ENCODE assay signal across 13 cellular contexts in the genomic region with DNA sequence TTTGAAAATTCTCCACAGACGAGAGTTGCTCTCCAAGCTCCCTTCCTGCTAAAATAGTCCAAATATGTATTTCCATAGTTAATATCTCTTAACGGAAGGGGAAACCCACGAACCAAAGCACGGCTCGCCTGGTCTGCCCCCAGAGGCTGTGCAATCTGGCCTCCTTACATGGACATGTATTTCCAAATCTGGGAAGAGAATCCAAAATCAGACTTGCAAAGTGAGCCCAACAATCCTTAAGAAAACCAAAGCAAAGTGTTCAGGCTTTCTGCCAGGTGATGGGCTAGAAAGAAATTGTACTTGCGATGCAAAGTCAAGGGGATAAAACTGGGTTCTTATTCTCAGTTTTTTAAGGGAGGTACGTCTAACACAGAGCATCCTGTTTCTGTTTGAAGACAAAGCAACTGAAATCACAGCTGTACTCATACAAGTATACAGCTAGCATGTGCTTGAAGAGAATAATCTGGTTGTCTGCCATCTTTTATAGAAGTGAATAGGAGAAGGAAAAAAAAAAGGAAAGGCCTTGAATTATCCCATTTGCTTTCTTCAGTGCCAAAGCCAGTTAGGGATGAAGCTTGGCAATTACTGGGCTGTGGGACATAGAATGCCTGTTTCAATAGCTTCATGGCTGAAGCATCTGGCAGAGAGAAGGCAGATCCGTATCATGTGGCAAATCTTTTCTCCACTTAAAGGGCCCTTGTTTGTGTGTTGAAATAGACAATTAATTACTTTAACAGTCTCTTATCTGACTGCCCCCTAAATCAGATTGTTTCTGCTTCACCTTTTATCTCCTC.
DNase-seq lines count a peak whose midpoint lies in the region; ATAC-seq lines count a peak whose summit lies in the region.
"Had no signal": no experiment of that assay in that cellular context is flagged by ENCODE, and none has a peak within 500 bp of the region (broad histone marks: within the 10 kb centered on the region; RNA-seq: fewer than 3 reads in every experiment).

No MANE protein-coding gene starts in this region.

- DNase-seq in NCI-H1092 treated with DMSO at 0.1 percent for 48 hours (lab: John Stamatoyannopoulos, UW): peak; percentile 69
- peak; percentile 69 for DNase-seq in inferior parietal cortex (ENCODE audit: extremely low spot score)
- peak in 9 of 49 donors; percentile 18 to 45 (median 24) for DNase-seq in substantia nigra (lab: John Stamatoyannopoulos, UW)
- no peak for DNase-seq in stimulated activated CD4-positive, alpha-beta T cell treated with anti-CD3 and anti-CD28 coated beads, Interleukin-12 subunit alpha, Interleukin-12 subunit beta, amount 100 ng/mL, for 4 hours
- no peak for DNase-seq in NCI-H187 (lab: John Stamatoyannopoulos, UW)
- no peak for DNase-seq in activated gamma-delta T cell treated with Interleukin-2 at 50 U/mL for 16 hours
- DNase-seq: CD8-positive, alpha-beta memory T cell; cerebellar nuclear complex; MM.1S had no signal

- ATAC-seq in GM18907 (IDR thresholded peaks at IDR 0.05; ENCODE audit: unreplicated experiment): no peak
- ATAC-seq: Panc1; stimulated activated effector memory CD8-positive, alpha-beta T cell treated with anti-CD3 and anti-CD28 coated beads, Interleukin-12 subunit alpha, Interleukin-12 subunit beta, amount 100 ng/mL, for 72 hours had no signal

- H3K27ac ChIP-seq in angular gyrus (ENCODE audit: low read depth, low read length) (peak overlapping the region; percentile 58), substantia nigra (ENCODE audit: low read depth, low read length, poor library complexity, severe bottlenecking) (peak overlapping the region; percentile 59)

Comparison
In these comparisons a context has a peak if more than half of its experiments do, and no peak if none do; other contexts are left out.
1. DNase-seq: peak in NCI-H1092 treated with DMSO at 0.1 percent for 48 hours (single experiment) and inferior parietal cortex (single experiment); none in stimulated activated CD4-positive, alpha-beta T cell treated with anti-CD3 and anti-CD28 coated beads, Interleukin-12 subunit alpha, Interleukin-12 subunit beta, amount 100 ng/mL, for 4 hours (single experiment), NCI-H187 (0 of 2) and activated gamma-delta T cell treated with Interleukin-2 at 50 U/mL for 16 hours (single experiment).